In genomic region chr2:189222440-189222839, GRCh38 we compare ENCODE assay signal across 12 cellular contexts. TPM values are rescaled to one million over a fixed set of nuclear protein-coding genes. Genes with fewer than 3 reads are reported as not detected.
DNase-seq lines count a peak whose midpoint lies in the region; ATAC-seq, FAIRE-seq and TF ChIP-seq lines count a peak whose summit lies in the region.
"Had no signal": no experiment of that assay in that cellular context is flagged by ENCODE, and none has a peak within 500 bp of the region (broad histone marks: within the 10 kb centered on the region; RNA-seq: fewer than 3 reads in every experiment).

No MANE protein-coding gene starts in this region.

- H3K4me2 ChIP-seq in keratinocyte (ENCODE audit: control insufficient read depth, extremely low read depth, insufficient read depth, low read depth, low read length) = peak overlapping the region; percentile 15

- H3K9me1 ChIP-seq in keratinocyte (ENCODE audit: control insufficient read depth, extremely low read depth, insufficient read depth, low read length) = no peaks in the 10 kb centered on the region

- TF ChIP-seq CTCF in astrocyte of the cerebellum (IDR thresholded peaks at IDR 0.05; ENCODE audit: low read depth, low read length, missing control alignments) (no peak), keratinocyte (optimal IDR thresholded peaks at IDR 0.05 in 1 of 3, IDR thresholded peaks at IDR 0.05 in 1 of 3, conservative IDR thresholded peaks at IDR 0.05 in 1 of 3; ENCODE audit: extremely low read depth in 1 of 3, insufficient read depth in 2 of 3, low read length in 3 of 3) (no peak), transverse colon (IDR thresholded peaks at IDR 0.05) (no peak)

- H4K20me1 ChIP-seq in keratinocyte (ENCODE audit: control insufficient read depth, extremely low read depth, insufficient read depth, low read length) = no peaks in the 10 kb centered on the region

- DNase-seq in DMS79 treated with DMSO at 0.1 percent for 48 hours (lab: John Stamatoyannopoulos, UW) (peak; percentile 17), DMS79 (lab: John Stamatoyannopoulos, UW) (no peak), astrocyte of the cerebellum (ENCODE audit: low read depth) (peak; percentile 27), keratinocyte (ENCODE audit: low read depth, low spot score) (no peak), transverse colon (peak; percentile 58), NCI-H187 (lab: John Stamatoyannopoulos, UW) (no peak), hippocampal formation (lab: John Stamatoyannopoulos, UW) (no peak)
- DNase-seq: NCI-H446 treated with DMSO at 0.1 percent for 48 hours; stimulated activated CD8-positive, alpha-beta memory T cell treated with anti-CD3 and anti-CD28 coated beads, Interleukin-4, amount 100 ng/mL, for 48 hours; T-helper 2 cell had no signal

- H3K36me3 ChIP-seq in keratinocyte (ENCODE audit: control insufficient read depth in 2 of 2, extremely low read depth in 1 of 2, insufficient read depth in 2 of 2, low read length in 2 of 2) (no peaks in the 10 kb centered on the region), transverse colon (no peaks in the 10 kb centered on the region)

- 17 to 28% methylated on average over 2 to 3 of the region's 3 CpGs for WGBS in transverse colon (ENCODE audit: low coverage in 1 of 2), 2 donors

- no peak overlapping the region for H3K9ac ChIP-seq in keratinocyte (ENCODE audit: control insufficient read depth, extremely low read depth, insufficient read depth, low read length)

- FAIRE-seq in keratinocyte (lab: Jason Lieb, UNC) = peak; percentile 83
- FAIRE-seq: islet of Langerhans had no signal

- H3K4me1 ChIP-seq in keratinocyte (ENCODE audit: control insufficient read depth, extremely low read depth, insufficient read depth, low read length) = peaks cover 19% of the 10 kb centered on the region
- H3K4me1 ChIP-seq in transverse colon = peaks cover 7 to 18% (median 11%) of the 10 kb centered on the region in 4 donors

- dilution Hi-C loops in keratinocyte (cut with MboI; ENCODE audit: extremely low pct_ligation_motif_present, low sequenced_read_pairs) = no loop called here

- no peak for TF ChIP-seq EP300 in transverse colon (IDR thresholded peaks at IDR 0.05; ENCODE audit: low read depth)

- intact Hi-C loops in transverse colon (cut with DNase I; ENCODE audit: low total_unique reads) = no loop called here

- in situ Hi-C loops in astrocyte of the cerebellum (cut with HindIII; ENCODE audit: low sequenced_read_pairs) = no loop called here
- in situ Hi-C loops in transverse colon (cut with MboI; ENCODE audit: low pct_ligation_motif_present in 1 of 4, low pct_unique_long_range_greater_than_20kb in 1 of 4, low sequenced_read_pairs in 3 of 4) = no loop called here

- TF ChIP-seq POLR2A in transverse colon (IDR thresholded peaks at IDR 0.05) = no peak

- no peaks in the 10 kb centered on the region for H3K79me2 ChIP-seq in keratinocyte (ENCODE audit: control insufficient read depth, insufficient read depth, low read length)

- peak overlapping the region; percentile 48 for H2AFZ ChIP-seq in keratinocyte (ENCODE audit: control insufficient read depth, low read length)

- H3K27me3 ChIP-seq in keratinocyte (ENCODE audit: control insufficient read depth, extremely low read depth, insufficient read depth, low read length) = no peaks in the 10 kb centered on the region
- H3K27me3 ChIP-seq in transverse colon = no peaks in the 10 kb centered on the region

- peak overlapping the region; percentile 64 for H3K27ac ChIP-seq in keratinocyte (ENCODE audit: control insufficient read depth, insufficient read depth, low read length)
- H3K27ac ChIP-seq in transverse colon = peak overlapping the region; percentile 3 to 56 (median 49)

- no peak for ATAC-seq in GM18519 (IDR thresholded peaks at IDR 0.05; ENCODE audit: low FRiP score, unreplicated experiment)

- H3K9me3 ChIP-seq in keratinocyte (ENCODE audit: control insufficient read depth, low read depth, low read length) (no peaks in the 10 kb centered on the region), transverse colon (no peaks in the 10 kb centered on the region)

- no peak overlapping the region for H3K4me3 ChIP-seq in astrocyte of the cerebellum (ENCODE audit: low read depth, low read length)
- H3K4me3 ChIP-seq in keratinocyte (ENCODE audit: control insufficient read depth in 2 of 3, extremely low read depth in 1 of 3, insufficient read depth in 2 of 3, low read depth in 1 of 3, low read length in 3 of 3) = no peak overlapping the region
- H3K4me3 ChIP-seq in transverse colon = no peak overlapping the region

RNA-seq across cellular contexts. Expression of gene COL5A2, which starts 42.9 kb away (rescaled TPM):
- 6.5 to 16.6 TPM (median 7.2 TPM) in 3 replicates for polyA plus RNA-seq in keratinocyte
- 2.1 TPM for polyA plus RNA-seq in keratinocyte (2011; ENCODE audit: low read depth)
- 2.2 and 2.4 TPM in 2 replicates for polyA plus RNA-seq in keratinocyte (2011; cell fraction: cytosol; rRNA removed)
- 23.2 and 25.7 TPM in 2 replicates for polyA plus RNA-seq in keratinocyte (2011; cell fraction: nucleus; rRNA removed)
- polyA plus RNA-seq in keratinocyte (2012; ENCODE audit: low replicate concordance) = 2.0 and 8.5 TPM in 2 replicates
- polyA minus RNA-seq in keratinocyte = 6.4 to 23.5 TPM (median 11.9 TPM) in 3 replicates
- 4.8 TPM for polyA minus RNA-seq in keratinocyte (2011; cell fraction: cytosol; rRNA and poly(A)+ RNA removed)
- 22.5 and 41.3 TPM in 2 replicates for polyA minus RNA-seq in keratinocyte (2011; cell fraction: nucleus; rRNA and poly(A)+ RNA removed)
- 10 to 100 TPM; 16.1 to 62.8 (median 33.1) TPM for total RNA-seq in transverse colon

Comparison
In these comparisons a context has a peak if more than half of its experiments do, and no peak if none do; other contexts are left out.
1. DNase-seq: peak in DMS79 treated with DMSO at 0.1 percent for 48 hours (single experiment), astrocyte of the cerebellum (single experiment) and transverse colon (single experiment); none in DMS79 (single experiment), keratinocyte (single experiment), NCI-H187 (0 of 2) and hippocampal formation (0 of 2).